Comparison of ENCODE assay signal across 1 cellular context in the genomic region with DNA sequence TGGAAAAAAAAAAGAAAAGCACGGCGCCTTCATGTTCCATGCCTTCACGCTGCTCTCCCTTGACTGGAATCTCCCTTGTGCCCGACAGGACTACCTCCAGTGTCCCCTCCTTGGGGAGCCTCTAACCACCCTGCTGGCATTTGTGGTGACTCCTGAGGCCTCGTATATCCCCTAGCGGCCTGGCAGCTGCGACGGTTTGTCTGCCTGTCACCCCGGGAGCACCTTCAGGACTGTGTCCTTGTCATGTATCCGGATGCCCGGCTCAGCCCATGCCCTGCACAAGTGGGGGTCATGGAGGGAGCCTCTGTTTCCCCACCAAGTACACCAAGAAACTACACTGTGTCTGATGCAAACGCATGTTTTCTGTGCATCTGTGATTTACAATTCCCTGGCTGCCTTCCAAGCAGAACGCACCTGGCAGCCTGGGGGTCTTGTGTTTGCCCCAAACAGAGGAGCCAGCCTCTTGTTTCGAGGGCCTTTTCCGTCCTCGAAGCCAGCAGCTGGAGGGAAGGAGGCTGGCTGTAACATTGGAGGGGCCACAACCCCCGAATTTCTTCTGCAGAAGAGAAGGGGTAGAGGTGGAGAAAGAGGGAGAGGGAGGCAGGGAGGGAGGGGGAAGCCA.
TF ChIP-seq lines count a peak whose summit lies in the region.

No MANE protein-coding gene starts in this region.

TF ChIP-seq in WTC11, 78 proteins besides CTCF, POLR2A, EP300 and RAD21 (continued from another document):
- TF ChIP-seq, protein P1, sequence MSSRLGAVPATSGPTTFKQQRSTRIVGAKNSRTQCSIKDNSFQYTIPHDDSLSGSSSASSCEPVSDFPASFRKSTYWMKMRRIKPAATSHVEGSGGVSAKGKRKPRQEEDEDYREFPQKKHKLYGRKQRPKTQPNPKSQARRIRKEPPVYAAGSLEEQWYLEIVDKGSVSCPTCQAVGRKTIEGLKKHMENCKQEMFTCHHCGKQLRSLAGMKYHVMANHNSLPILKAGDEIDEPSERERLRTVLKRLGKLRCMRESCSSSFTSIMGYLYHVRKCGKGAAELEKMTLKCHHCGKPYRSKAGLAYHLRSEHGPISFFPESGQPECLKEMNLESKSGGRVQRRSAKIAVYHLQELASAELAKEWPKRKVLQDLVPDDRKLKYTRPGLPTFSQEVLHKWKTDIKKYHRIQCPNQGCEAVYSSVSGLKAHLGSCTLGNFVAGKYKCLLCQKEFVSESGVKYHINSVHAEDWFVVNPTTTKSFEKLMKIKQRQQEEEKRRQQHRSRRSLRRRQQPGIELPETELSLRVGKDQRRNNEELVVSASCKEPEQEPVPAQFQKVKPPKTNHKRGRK (CRISPR knock-in tag; IDR thresholded peaks at IDR 0.05; ENCODE audit: borderline replicate concordance): no peak
- TF ChIP-seq, protein P2, sequence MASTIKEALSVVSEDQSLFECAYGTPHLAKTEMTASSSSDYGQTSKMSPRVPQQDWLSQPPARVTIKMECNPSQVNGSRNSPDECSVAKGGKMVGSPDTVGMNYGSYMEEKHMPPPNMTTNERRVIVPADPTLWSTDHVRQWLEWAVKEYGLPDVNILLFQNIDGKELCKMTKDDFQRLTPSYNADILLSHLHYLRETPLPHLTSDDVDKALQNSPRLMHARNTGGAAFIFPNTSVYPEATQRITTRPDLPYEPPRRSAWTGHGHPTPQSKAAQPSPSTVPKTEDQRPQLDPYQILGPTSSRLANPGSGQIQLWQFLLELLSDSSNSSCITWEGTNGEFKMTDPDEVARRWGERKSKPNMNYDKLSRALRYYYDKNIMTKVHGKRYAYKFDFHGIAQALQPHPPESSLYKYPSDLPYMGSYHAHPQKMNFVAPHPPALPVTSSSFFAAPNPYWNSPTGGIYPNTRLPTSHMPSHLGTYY (CRISPR knock-in tag; IDR thresholded peaks at IDR 0.05): no peak
- TF ChIP-seq FOXP1 (CRISPR knock-in tag; IDR thresholded peaks at IDR 0.05; ENCODE audit: borderline replicate concordance): no peak
